19 cellular contexts compared by ENCODE assay signal in the genomic region with DNA sequence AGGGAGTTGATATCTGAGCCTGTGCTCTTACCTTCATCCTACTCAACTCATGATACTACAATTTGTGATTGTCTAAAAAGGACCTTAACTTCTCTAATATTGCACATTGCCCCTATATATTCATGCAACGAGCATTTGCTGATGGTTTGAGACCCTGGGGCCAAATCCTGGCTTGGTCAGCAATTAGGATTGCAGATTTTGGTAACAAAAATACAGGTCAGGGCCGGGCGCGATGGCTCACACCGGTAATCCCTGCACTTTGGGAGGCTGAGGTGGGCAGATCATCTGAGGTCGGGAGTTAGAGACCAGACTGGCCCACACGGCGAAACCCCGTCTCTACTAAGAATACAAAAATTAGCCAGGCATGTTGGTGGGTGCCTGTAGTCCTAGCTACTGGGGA. TPM values are rescaled to one million over a fixed set of nuclear protein-coding genes. Genes with fewer than 3 reads are reported as not detected.
A peak's percentile ranks its signal among the peaks of the same experiment; 100 is the strongest.
DNase-seq lines count a peak whose midpoint lies in the region; ATAC-seq, FAIRE-seq and TF ChIP-seq lines count a peak whose summit lies in the region.
"Had no signal": no experiment of that assay in that cellular context is flagged by ENCODE, and none has a peak within 500 bp of the region (broad histone marks: within the 10 kb centered on the region; RNA-seq: fewer than 3 reads in every experiment).

No MANE protein-coding gene starts in this region.

- H3K9me2 ChIP-seq in Karpas-422 (replicated peaks; ENCODE audit: insufficient read depth, low read length) = no peaks in the 10 kb centered on the region
- H3K9me2 ChIP-seq in GM23248 (ENCODE audit: insufficient read depth) = no peaks in the 10 kb centered on the region

- dilution Hi-C loops in IMR-90 (cut with HindIII; ENCODE audit: low sequenced_read_pairs, unreplicated experiment) = no loop called here

- H4K5ac ChIP-seq in IMR-90 (ENCODE audit: low read depth, low read length) (no peak overlapping the region), mesendoderm (ENCODE audit: low read length) (no peak overlapping the region)

- H3K9me1 ChIP-seq in IMR-90 (ENCODE audit: insufficient read depth, low read length) = peaks cover 14% of the 10 kb centered on the region; the same call in 1 of the 2 replicates

- no peak for FAIRE-seq in HepG2 (lab: Jason Lieb, UNC)
- FAIRE-seq: A549, HTR-8/SVneo had no signal

- H2AFZ ChIP-seq in HepG2 (ENCODE audit: low read length) (no peak overlapping the region), IMR-90 (replicated peaks; ENCODE audit: low read length, poor library complexity) (no peak overlapping the region), Karpas-422 (ENCODE audit: low read length) (no peak overlapping the region), GM23248 (no peak overlapping the region)

- peak overlapping the region in 1 of 3 experiments; percentile 43; a peak in 1 of 6 replicates for H3K4me3 ChIP-seq in HepG2 (replicated peaks in 1 of 3; ENCODE audit: insufficient read depth in 1 of 3, low read depth in 2 of 3, low read length in 3 of 3)
- H3K4me3 ChIP-seq in right lobe of liver = no peak overlapping the region
- H3K4me3 ChIP-seq in IMR-90 (ENCODE audit: insufficient read depth, low read depth, low read length) = no peak overlapping the region
- H3K4me3 ChIP-seq in mesendoderm (ENCODE audit: low read length) = no peak overlapping the region
- no peak overlapping the region for H3K4me3 ChIP-seq in Karpas-422 (ENCODE audit: low read length)
- H3K4me3 ChIP-seq in GM23248 = no peak overlapping the region
- H3K4me3 ChIP-seq: A549 had no signal

- no peak overlapping the region for H3K14ac ChIP-seq in IMR-90 (replicated peaks; ENCODE audit: low read depth, low read length)

- POLR2A ChIA-PET in HepG2 (lab: Yijun Ruan, JAX) = interaction anchor here (0.9 kb wide), 1 partner anchor 9 kb away, joined by 3 read pairs; no protein-coding TSS in a partner anchor
- POLR2A ChIA-PET in IMR-90 (lab: Charles Lee; ENCODE audit: unreplicated experiment) = no interaction called here

- H3K18ac ChIP-seq in IMR-90 (ENCODE audit: low read depth, low read length) = no peak overlapping the region; the same call in 1 of the 2 replicates
- no peak overlapping the region for H3K18ac ChIP-seq in mesendoderm (ENCODE audit: low read length)

- H2BK5ac ChIP-seq in IMR-90 (ENCODE audit: low read depth, low read length, poor library complexity, severe bottlenecking) (no peak overlapping the region), mesendoderm (ENCODE audit: low read length) (no peak overlapping the region)

- peaks cover 0 to 15% of the 10 kb centered on the region in 2 experiments; a peak in 1 of 4 replicates for H3K79me1 ChIP-seq in IMR-90 (ENCODE audit: low read depth in 1 of 2, low read length in 2 of 2)
- no peaks in the 10 kb centered on the region for H3K79me1 ChIP-seq in mesendoderm (ENCODE audit: low read length)

- TF ChIP-seq CTCF in HepG2 (CRISPR knock-in tag; IDR thresholded peaks at IDR 0.05) = no peak
- no peak for TF ChIP-seq CTCF in right lobe of liver (IDR thresholded peaks at IDR 0.05)
- no peak for TF ChIP-seq CTCF in IMR-90 (conservative IDR thresholded peaks at IDR 0.05; ENCODE audit: low read depth, low read length)

- H3K36me3 ChIP-seq in HepG2 (replicated peaks in 1 of 2; ENCODE audit: control insufficient read depth in 1 of 2, insufficient read depth in 2 of 2, low read length in 2 of 2) = no peaks in the 10 kb centered on the region
- no peaks in the 10 kb centered on the region for H3K36me3 ChIP-seq in right lobe of liver
- no peaks in the 10 kb centered on the region for H3K36me3 ChIP-seq in IMR-90 (ENCODE audit: control insufficient read depth, insufficient read depth, low read length)
- no peaks in the 10 kb centered on the region for H3K36me3 ChIP-seq in mesendoderm (ENCODE audit: control insufficient read depth, insufficient read depth, low read length)
- H3K36me3 ChIP-seq in Karpas-422 (ENCODE audit: insufficient read depth, low read length) = no peaks in the 10 kb centered on the region
- H3K36me3 ChIP-seq in GM23248 (ENCODE audit: low read depth) = no peaks in the 10 kb centered on the region
- H3K36me3 ChIP-seq: BE2C had no signal

- no peak for DNase-seq in HepG2 (ENCODE audit: low spot score)
- no peak for DNase-seq in right lobe of liver
- no peak for DNase-seq in IMR-90
- DNase-seq in mesendoderm = no peak
- DNase-seq in Karpas-422 = no peak
- no peak for DNase-seq in cortex of kidney (lab: John Stamatoyannopoulos, UW)
- DNase-seq in GM23248 = no peak
- DNase-seq: BE2C; CD4-positive, alpha-beta memory T cell; DMS153; DMS79; GF-D8; GOT3; H7; KG1 had no signal

- H2AK5ac ChIP-seq in IMR-90 (ENCODE audit: low read depth, low read length) (peak overlapping the region; percentile 52; the same call in 1 of the 2 replicates), mesendoderm (ENCODE audit: low read length) (no peak overlapping the region)

- no peak for ATAC-seq in HepG2
- no peak for ATAC-seq in right lobe of liver
- no peak for ATAC-seq in IMR-90 (ENCODE audit: low read depth)
- ATAC-seq: HCT116 had no signal

- intact Hi-C loops in HepG2 (cut with micrococcal nuclease; ENCODE audit: unreplicated experiment) (no loop called here), right lobe of liver (cut with DNase I) (no loop called here), IMR-90 (cut with micrococcal nuclease) (no loop called here)

- BruUV-seq in HepG2 (replicated peaks; lab: Mats Ljungman, UMichigan) (no TSS peak), IMR-90 (replicated peaks; lab: Mats Ljungman, UMichigan) (no TSS peak)

- H3K56ac ChIP-seq in IMR-90 (ENCODE audit: extremely low read depth, insufficient read depth, low read length) = no peak overlapping the region
- H3K56ac ChIP-seq in mesendoderm (ENCODE audit: low read length) = no peak overlapping the region

- CTCF ChIA-PET in HepG2 (lab: Yijun Ruan, JAX; ENCODE audit: low intra/inter-chr PET ratio, low total read pairs) (no interaction called here), IMR-90 (lab: Yijun Ruan, JAX) (no interaction called here)

- H3K9ac ChIP-seq in HepG2 (ENCODE audit: insufficient read depth, low read depth, low read length) (no peak overlapping the region), IMR-90 (ENCODE audit: low read depth, low read length) (no peak overlapping the region), mesendoderm (ENCODE audit: low read length) (no peak overlapping the region), Karpas-422 (ENCODE audit: low read length) (no peak overlapping the region), GM23248 (no peak overlapping the region)

- H2BK20ac ChIP-seq in IMR-90 (ENCODE audit: low read depth, low read length) = peak overlapping the region; percentile 26; the same call in 1 of the 2 replicates

- no peak for TF ChIP-seq EP300 in HepG2 (IDR thresholded peaks at IDR 0.05; ENCODE audit: low read depth in 2 of 2, low read length in 2 of 2)
- no peak for TF ChIP-seq EP300 in HepG2 (CRISPR knock-in tag; IDR thresholded peaks at IDR 0.05; ENCODE audit: borderline replicate concordance)

- TF ChIP-seq POLR2A in HepG2 (IDR thresholded peaks at IDR 0.05; ENCODE audit: insufficient read depth in 1 of 2, low read depth in 2 of 2, low read length in 2 of 2) (no peak), right lobe of liver (IDR thresholded peaks at IDR 0.05) (no peak), IMR-90 (IDR thresholded peaks at IDR 0.05; ENCODE audit: low read depth, low read length) (no peak)

- no peaks in the 10 kb centered on the region for H4K20me1 ChIP-seq in HepG2 (ENCODE audit: insufficient read depth, low read length)
- no peaks in the 10 kb centered on the region for H4K20me1 ChIP-seq in IMR-90 (ENCODE audit: insufficient read depth, low read length)
- no peaks in the 10 kb centered on the region for H4K20me1 ChIP-seq in Karpas-422 (ENCODE audit: insufficient read depth, low read depth, low read length)
- no peaks in the 10 kb centered on the region for H4K20me1 ChIP-seq in GM23248 (ENCODE audit: insufficient read depth)

- H3K4ac ChIP-seq in IMR-90 (ENCODE audit: low read depth, low read length) (peak overlapping the region; percentile 16; the same call in 1 of the 2 replicates), mesendoderm (ENCODE audit: low read depth, low read length) (peak overlapping the region; percentile 48)

- peaks cover 19% of the 10 kb centered on the region for H3K4me1 ChIP-seq in HepG2 (ENCODE audit: insufficient read depth, low read length)
- no peaks in the 10 kb centered on the region for H3K4me1 ChIP-seq in right lobe of liver
- H3K4me1 ChIP-seq in IMR-90 (ENCODE audit: control insufficient read depth, insufficient read depth, low read length) = peaks cover 9% of the 10 kb centered on the region; the same call in 1 of the 2 replicates
- H3K4me1 ChIP-seq in mesendoderm (ENCODE audit: control insufficient read depth, low read depth, low read length) = no peaks in the 10 kb centered on the region
- H3K4me1 ChIP-seq in Karpas-422 (ENCODE audit: low read length) = no peaks in the 10 kb centered on the region
- H3K4me1 ChIP-seq in GM23248 (ENCODE audit: insufficient read depth) = peaks cover 26% of the 10 kb centered on the region
- H3K4me1 ChIP-seq: BE2C had no signal

- H3K27ac ChIP-seq in HepG2 (ENCODE audit: extremely low read length, insufficient read depth, low read length) (no peak overlapping the region), right lobe of liver (no peak overlapping the region), IMR-90 (ENCODE audit: insufficient read depth, low read length) (no peak overlapping the region), mesendoderm (ENCODE audit: low read depth, low read length) (no peak overlapping the region), Karpas-422 (ENCODE audit: low read length) (no peak overlapping the region), GM23248 (no peak overlapping the region)
- H3K27ac ChIP-seq: 22Rv1 had no signal

- no peak overlapping the region for H2BK15ac ChIP-seq in IMR-90 (ENCODE audit: low read depth, low read length)
- no peak overlapping the region for H2BK15ac ChIP-seq in mesendoderm (replicated peaks; ENCODE audit: low read depth)

- H3K27me3 ChIP-seq in HepG2 (ENCODE audit: control insufficient read depth in 1 of 2, insufficient read depth in 2 of 2, low read length in 2 of 2) (peaks cover 0 to 13% of the 10 kb centered on the region in 2 experiments; a peak in 4 of 5 replicates), right lobe of liver (no peaks in the 10 kb centered on the region), IMR-90 (ENCODE audit: control insufficient read depth, insufficient read depth, low read length) (no peaks in the 10 kb centered on the region), mesendoderm (ENCODE audit: insufficient read depth, low read length, poor library complexity) (no peaks in the 10 kb centered on the region), Karpas-422 (ENCODE audit: low read length) (no peaks in the 10 kb centered on the region), GM23248 (replicated peaks; ENCODE audit: insufficient read depth) (no peaks in the 10 kb centered on the region)
- H3K27me3 ChIP-seq: BE2C had no signal

- H3F3A ChIP-seq in GM23248 (ENCODE audit: insufficient read depth) = peaks cover 12% of the 10 kb centered on the region

- H3K4me2 ChIP-seq in HepG2 (ENCODE audit: low read depth, low read length) = peak overlapping the region; percentile 41
- H3K4me2 ChIP-seq in IMR-90 (ENCODE audit: low read depth, low read length) = no peak overlapping the region; the same call in 1 of the 2 replicates
- no peak overlapping the region for H3K4me2 ChIP-seq in mesendoderm (ENCODE audit: low read length)
- H3K4me2 ChIP-seq in Karpas-422 (ENCODE audit: low read depth, low read length, poor library complexity, severe bottlenecking) = no peak overlapping the region
- H3K4me2 ChIP-seq in GM23248 (ENCODE audit: unreplicated experiment) = no peak overlapping the region

- H2AK9ac ChIP-seq in IMR-90 (replicated peaks; ENCODE audit: low read depth, low read length, poor library complexity) = no peak overlapping the region

- TF ChIP-seq RAD21 in HepG2 (CRISPR knock-in tag; IDR thresholded peaks at IDR 0.05) (no peak), IMR-90 (IDR thresholded peaks at IDR 0.05; ENCODE audit: low read length) (no peak)

- H4K8ac ChIP-seq in IMR-90 (ENCODE audit: low read depth in 2 of 2, low read length in 2 of 2) (0 out of 4 replicates have a peak overlapping the region, but pooled peaks of 1 of the 2 experiments have one; percentile 9), mesendoderm (ENCODE audit: low read depth, low read length) (no peak overlapping the region)

- in situ Hi-C loops in HepG2 (cut with HindIII; ENCODE audit: extremely low pct_ligation_motif_present, low pct_unique_long_range_greater_than_20kb) = no loop called here
- in situ Hi-C loops in IMR-90 (cut with MboI; ENCODE audit: low sequenced_read_pairs) = no loop called here
- in situ Hi-C loops in GM23248 (cut with MboI) = no loop called here

- H3K9me3 ChIP-seq in HepG2 (ENCODE audit: low read length) (no peaks in the 10 kb centered on the region), right lobe of liver (no peaks in the 10 kb centered on the region), IMR-90 (ENCODE audit: control insufficient read depth, insufficient read depth, low read length) (no peaks in the 10 kb centered on the region), Karpas-422 (ENCODE audit: low read length) (no peaks in the 10 kb centered on the region), GM23248 (ENCODE audit: low read depth) (no peaks in the 10 kb centered on the region)
- H3K9me3 ChIP-seq: A549, BE2C had no signal

- H3K23ac ChIP-seq in IMR-90 (ENCODE audit: low read depth, low read length) (no peak overlapping the region), mesendoderm (ENCODE audit: low read length) (no peak overlapping the region)

- H2BK120ac ChIP-seq in IMR-90 (ENCODE audit: low read depth, low read length) = peak overlapping the region; percentile 25; the same call in 1 of the 2 replicates
- H2BK120ac ChIP-seq in mesendoderm (ENCODE audit: low read depth, low read length) = no peak overlapping the region

- no peak overlapping the region for H4K91ac ChIP-seq in IMR-90 (ENCODE audit: insufficient read depth, low read depth, low read length)

- no peaks in the 10 kb centered on the region for H3K79me2 ChIP-seq in HepG2 (ENCODE audit: insufficient read depth, low read length)
- H3K79me2 ChIP-seq in mesendoderm (ENCODE audit: control insufficient read depth, insufficient read depth, low read length) = no peaks in the 10 kb centered on the region
- no peaks in the 10 kb centered on the region for H3K79me2 ChIP-seq in Karpas-422 (ENCODE audit: low read length)
- no peaks in the 10 kb centered on the region for H3K79me2 ChIP-seq in GM23248 (ENCODE audit: insufficient read depth)

- 49% methylated on average over 9 of the region's 9 CpGs for WGBS in HepG2 (ENCODE audit: low lambda C conversion rate)
- 74% methylated on average over 8 of the region's 9 CpGs for WGBS in right lobe of liver (ENCODE audit: insufficient coverage, low coverage, low lambda C conversion rate, missing lambda C conversion rate)
- WGBS in IMR-90 (ENCODE audit: extremely low coverage in 2 of 2, insufficient read length in 1 of 2), 2 experiments = no CpG with 5 or more reads among the region's 9 CpGs
- no CpG with 5 or more reads among the region's 9 CpGs for WGBS in mesendoderm (ENCODE audit: extremely low coverage, insufficient coverage, low lambda C conversion rate)
- WGBS in GM23248 (ENCODE audit: low coverage in 1 of 2, low lambda C conversion rate in 2 of 2, missing lambda C conversion rate in 2 of 2), 2 experiments = 88 to 92% methylated on average over 9 of the region's 9 CpGs

RNA-seq across cellular contexts. Expression of a gene that starts 35.4 kb away (rescaled TPM):
- total RNA-seq in HepG2 (2016; rRNA removed; fragmentation: Illumina TruSeq; extraction: Trizol) (83.2 and 98.4 TPM in 2 replicates), right lobe of liver (10 to 100 TPM; 23.6 to 34.8 (median 28.3) TPM), IMR-90 (2012; rRNA removed) (56.5 and 81.9 TPM in 2 replicates)
- total RNA-seq in HepG2 (2016; cell fraction: cytosol; rRNA removed; fragmentation: Illumina TruSeq; extraction: Trizol; ENCODE audit: low read depth) = 7.8 and 8.2 TPM in 2 replicates
- total RNA-seq in HepG2 (2016; cell fraction: insoluble cytoplasmic fraction; rRNA removed; fragmentation: Illumina TruSeq; extraction: Trizol) = 84.4 and 87.6 TPM in 2 replicates
- 37.9 and 42.3 TPM in 2 replicates for total RNA-seq in HepG2 (2016; cell fraction: membrane; rRNA removed; fragmentation: Illumina TruSeq; extraction: Trizol)
- 61.0 and 71.2 TPM in 2 replicates for total RNA-seq in HepG2 (2016; cell fraction: nucleus; rRNA removed; fragmentation: Illumina TruSeq; extraction: Trizol)
- polyA plus RNA-seq in HepG2 (2011; rRNA removed) (23.6 and 25.2 TPM in 2 replicates), IMR-90 (2012; rRNA removed) (18.4 and 22.2 TPM in 2 replicates), GM23248 (2016; fragmentation: Nextera tagmentation; extraction: Ambion mirVana) (11.7 and 12.0 TPM in 2 replicates)
- polyA plus RNA-seq in HepG2 (2011; cell fraction: cytosol; rRNA removed) = 10.9 and 17.5 TPM in 2 replicates
- polyA plus RNA-seq in HepG2 (2011; cell fraction: nucleus; rRNA removed) = 18.7 and 24.1 TPM in 2 replicates
- polyA plus RNA-seq in HepG2 (2012) = 23.7 and 25.0 TPM in 2 replicates
- polyA plus RNA-seq in HepG2 (2016; cell fraction: cytosol; fragmentation: Illumina TruSeq; extraction: Trizol; ENCODE audit: low read depth) = 2.8 and 3.6 TPM in 2 replicates
- polyA plus RNA-seq in HepG2 (2016; cell fraction: insoluble cytoplasmic fraction; fragmentation: Illumina TruSeq; extraction: Trizol; ENCODE audit: low read depth) = 37.1 and 37.6 TPM in 2 replicates
- polyA plus RNA-seq in HepG2 (2016; cell fraction: membrane; fragmentation: Illumina TruSeq; extraction: Trizol; ENCODE audit: low read depth) = 13.0 and 13.5 TPM in 2 replicates
- polyA plus RNA-seq in HepG2 (2016; cell fraction: nucleus; fragmentation: Illumina TruSeq; extraction: Trizol; ENCODE audit: insufficient read depth, low read depth) = 44.6 and 47.8 TPM in 2 replicates
- 32.6 and 37.5 TPM in 2 replicates for polyA minus RNA-seq in HepG2 (2011; rRNA and poly(A)+ RNA removed; ENCODE audit: low replicate concordance)
- 34.0 and 41.8 TPM in 2 replicates for polyA minus RNA-seq in HepG2 (2011; cell fraction: cytosol; rRNA and poly(A)+ RNA removed)
- polyA minus RNA-seq in HepG2 (2011; cell fraction: nucleus; rRNA and poly(A)+ RNA removed) = 81.2 and 89.8 TPM in 2 replicates
- polyA plus RNA-seq in IMR-90 (2012; cell fraction: cytosol; rRNA removed) = 5.9 and 7.3 TPM in 2 replicates
- polyA plus RNA-seq in IMR-90 (2012; cell fraction: nucleus; rRNA removed; ENCODE audit: low replicate concordance) = 5.7 and 23.8 TPM in 2 replicates
- 32.0 TPM for polyA plus RNA-seq in mesendoderm (2013, experiment 1 of 2)
- 30.7 TPM for polyA plus RNA-seq in mesendoderm (2013, experiment 2 of 2)
- total RNA-seq in Karpas-422 (2014; rRNA removed; shearing (Covaris generic); ENCODE audit: low replicate concordance) = 45.1 and 51.2 TPM in 2 replicates
- 79.2 and 85.5 TPM in 2 replicates for total RNA-seq in GM23248 (2014; rRNA removed; shearing (Covaris generic))
